13 cellular contexts compared by ENCODE assay signal in genomic region chr2:5690231-5690630, GRCh38. TPM values are rescaled to one million over a fixed set of nuclear protein-coding genes. Genes with fewer than 3 reads are reported as not detected.
DNase-seq lines count a peak whose midpoint lies in the region; ATAC-seq and TF ChIP-seq lines count a peak whose summit lies in the region.
"Had no signal": no experiment of that assay in that cellular context is flagged by ENCODE, and none has a peak within 500 bp of the region (broad histone marks: within the 10 kb centered on the region; RNA-seq: fewer than 3 reads in every experiment).

No MANE protein-coding gene starts in this region.

- H3K4ac ChIP-seq in mesendoderm (ENCODE audit: low read depth, low read length), result no peak overlapping the region

- no peak overlapping the region for H2AFZ ChIP-seq in MM.1S (ENCODE audit: low read length)

- no peak overlapping the region for H3K18ac ChIP-seq in mesendoderm (ENCODE audit: low read length)

- H3K4me1 ChIP-seq in HUES6 (ENCODE audit: control insufficient read depth, insufficient read depth, low read length) (peaks cover 7% of the 10 kb centered on the region), mesendoderm (ENCODE audit: control insufficient read depth, low read depth, low read length) (no peaks in the 10 kb centered on the region), MM.1S (ENCODE audit: low read length) (no peaks in the 10 kb centered on the region)

- no peaks in the 10 kb centered on the region for H3K9me2 ChIP-seq in MM.1S (replicated peaks; ENCODE audit: insufficient read depth, low read length)

- H3K4me1 Mint-ChIP-seq in activated CD8-positive, alpha-beta T cell treated with anti-CD3 and anti-CD28 coated beads for 36 hours (ENCODE audit: low read depth), result peaks cover 10% of the 10 kb centered on the region

- no peak overlapping the region for H3K4me3 Mint-ChIP-seq in activated CD8-positive, alpha-beta T cell treated with anti-CD3 and anti-CD28 coated beads for 36 hours

- in situ Hi-C loops in astrocyte of the cerebellum (cut with HindIII; ENCODE audit: low sequenced_read_pairs), result no loop called here

- TF ChIP-seq CTCF in AG04450 (IDR thresholded peaks at IDR 0.05; ENCODE audit: low read depth, low read length), result no peak
- no peak for TF ChIP-seq CTCF in astrocyte of the cerebellum (IDR thresholded peaks at IDR 0.05; ENCODE audit: low read depth, low read length, missing control alignments)
- no peak for TF ChIP-seq CTCF in MM.1S (IDR thresholded peaks at IDR 0.05; ENCODE audit: low read length)
- TF ChIP-seq CTCF in activated CD8-positive, alpha-beta T cell treated with anti-CD3 and anti-CD28 coated beads for 36 hours (IDR thresholded peaks at IDR 0.05), result no peak

- no peak overlapping the region for H4K5ac ChIP-seq in mesendoderm (ENCODE audit: low read length)

- H3K9me3 ChIP-seq in AG04450 (ENCODE audit: control insufficient read depth, insufficient read depth, low read length) (no peaks in the 10 kb centered on the region; the same call in 1 of the 2 replicates), HUES6 (ENCODE audit: control insufficient read depth, insufficient read depth, low read depth, low read length) (no peaks in the 10 kb centered on the region), MM.1S (replicated peaks; ENCODE audit: insufficient read depth, low read length) (no peaks in the 10 kb centered on the region)

- H3K9ac ChIP-seq in HUES6 (ENCODE audit: low read length) (peak overlapping the region; percentile 84), mesendoderm (ENCODE audit: low read length) (peak overlapping the region; percentile 90), MM.1S (ENCODE audit: low read length) (no peak overlapping the region)

- no peak overlapping the region for H4K8ac ChIP-seq in mesendoderm (ENCODE audit: low read depth, low read length)

- ATAC-seq in activated CD8-positive, alpha-beta T cell treated with anti-CD3 and anti-CD28 coated beads for 36 hours, result no peak
- ATAC-seq in HG03025 (IDR thresholded peaks at IDR 0.05; ENCODE audit: low FRiP score, unreplicated experiment), result no peak
- ATAC-seq: activated CD4-positive, CD25-positive, alpha-beta regulatory T cell treated with anti-CD3 and anti-CD28 coated beads, Interleukin-2, amount 50 U/mL, for 24 hours had no signal

- peak overlapping the region; percentile 2 for H3K4me2 ChIP-seq in mesendoderm (ENCODE audit: low read length)
- H3K4me2 ChIP-seq in MM.1S (ENCODE audit: low read depth, low read length), result no peak overlapping the region

- H2BK5ac ChIP-seq in mesendoderm (ENCODE audit: low read length), result no peak overlapping the region

- POLR2A ChIA-PET in AG04450 (lab: Yijun Ruan, JAX), result no interaction called here
- POLR2A ChIA-PET in activated CD8-positive, alpha-beta T cell treated with anti-CD3 and anti-CD28 coated beads for 36 hours (lab: Charles Lee), result no interaction called here

- no peaks in the 10 kb centered on the region for H3K36me3 ChIP-seq in HUES6 (ENCODE audit: control insufficient read depth, insufficient read depth, low read length)
- H3K36me3 ChIP-seq in mesendoderm (ENCODE audit: control insufficient read depth, insufficient read depth, low read length), result no peaks in the 10 kb centered on the region
- no peaks in the 10 kb centered on the region for H3K36me3 ChIP-seq in MM.1S (replicated peaks; ENCODE audit: insufficient read depth, low read length)

- peak overlapping the region; percentile 94 for H3K56ac ChIP-seq in mesendoderm (ENCODE audit: low read length)

- no peak overlapping the region for H2BK120ac ChIP-seq in mesendoderm (ENCODE audit: low read depth, low read length)

- H3K4me3 ChIP-seq in AG04450 (ENCODE audit: low read depth, low read length), result peak overlapping the region; percentile 78
- peak overlapping the region; percentile 91 for H3K4me3 ChIP-seq in HUES6 (ENCODE audit: low read depth, low read length)
- peak overlapping the region; percentile 69 for H3K4me3 ChIP-seq in astrocyte of the cerebellum (ENCODE audit: low read depth, low read length)
- H3K4me3 ChIP-seq in mesendoderm (ENCODE audit: low read length), result no peak overlapping the region
- H3K4me3 ChIP-seq in MM.1S (ENCODE audit: low read length), result no peak overlapping the region

- no peak overlapping the region for H2BK15ac ChIP-seq in mesendoderm (replicated peaks; ENCODE audit: low read depth)

- H3F3A ChIP-seq in MM.1S (ENCODE audit: insufficient read depth, low read length), result 0 out of 2 replicates have a peak, but pooled peaks cover 5% of the 10 kb centered on the region

- H3K23ac ChIP-seq in mesendoderm (ENCODE audit: low read length), result no peak overlapping the region

- peaks cover 45% of the 10 kb centered on the region for H3K27me3 Mint-ChIP-seq in activated CD8-positive, alpha-beta T cell treated with anti-CD3 and anti-CD28 coated beads for 36 hours

- H3K27me3 ChIP-seq in AG04450 (ENCODE audit: control insufficient read depth, insufficient read depth, low read length) (no peaks in the 10 kb centered on the region), HUES6 (ENCODE audit: control insufficient read depth, insufficient read depth, low read length) (peaks cover 18% of the 10 kb centered on the region), mesendoderm (ENCODE audit: insufficient read depth, low read length, poor library complexity) (no peaks in the 10 kb centered on the region), MM.1S (replicated peaks; ENCODE audit: insufficient read depth, low read length) (no peaks in the 10 kb centered on the region)

- H3K27ac Mint-ChIP-seq in activated CD8-positive, alpha-beta T cell treated with anti-CD3 and anti-CD28 coated beads for 36 hours, result no peak overlapping the region

- WGBS in mesendoderm (ENCODE audit: extremely low coverage, insufficient coverage, low lambda C conversion rate), result no CpG with 5 or more reads among the region's 6 CpGs

- peaks cover 3% of the 10 kb centered on the region for H3K79me1 ChIP-seq in mesendoderm (ENCODE audit: low read length)

- intact Hi-C loops in activated CD8-positive, alpha-beta T cell treated with anti-CD3 and anti-CD28 coated beads for 36 hours (cut with micrococcal nuclease), result no loop called here

- H4K20me1 ChIP-seq in MM.1S (ENCODE audit: insufficient read depth, low read length), result no peaks in the 10 kb centered on the region

- no peaks in the 10 kb centered on the region for H3K36me3 Mint-ChIP-seq in activated CD8-positive, alpha-beta T cell treated with anti-CD3 and anti-CD28 coated beads for 36 hours (ENCODE audit: low read depth)

- no peak overlapping the region for H2AK5ac ChIP-seq in mesendoderm (ENCODE audit: low read length)

- DNase-seq in AG04450 (ENCODE audit: low read depth, low spot score), result no peak
- DNase-seq in astrocyte of the cerebellum (ENCODE audit: low read depth), result no peak
- DNase-seq in mesendoderm, result peak; percentile 35
- no peak for DNase-seq in MM.1S
- no peak for DNase-seq in ecto neural progenitor cell (ENCODE audit: low spot score)
- DNase-seq in activated CD8-positive, alpha-beta T cell treated with anti-CD3 and anti-CD28 coated beads for 36 hours, result no peak
- DNase-seq: NCI-H774 had no signal

- H3K79me2 ChIP-seq in mesendoderm (ENCODE audit: control insufficient read depth, insufficient read depth, low read length) (peaks cover 18% of the 10 kb centered on the region), MM.1S (ENCODE audit: low read length) (no peaks in the 10 kb centered on the region)

- H3K9me3 Mint-ChIP-seq in activated CD8-positive, alpha-beta T cell treated with anti-CD3 and anti-CD28 coated beads for 36 hours, result no peaks in the 10 kb centered on the region

- CTCF ChIA-PET in AG04450 (lab: Charles Lee), result interaction anchor here (0.6 kb wide), 1 partner anchor 478 kb away, joined by 3 read pairs; no protein-coding TSS in a partner anchor
- CTCF ChIA-PET in activated CD8-positive, alpha-beta T cell treated with anti-CD3 and anti-CD28 coated beads for 36 hours (lab: Charles Lee), result no interaction called here

- H3K27ac ChIP-seq in AG04450 (ENCODE audit: low read depth, low read length), result no peak overlapping the region
- H3K27ac ChIP-seq in HUES6 (ENCODE audit: low read depth, low read length), result no peak overlapping the region
- no peak overlapping the region for H3K27ac ChIP-seq in mesendoderm (ENCODE audit: low read depth, low read length)
- no peak overlapping the region for H3K27ac ChIP-seq in MM.1S (ENCODE audit: low read length)

RNA-seq across cellular contexts. Expression of gene SOX11, which starts 2.0 kb away (rescaled TPM):
- polyA plus RNA-seq in AG04450 (2011; rRNA removed), result 2.3 and 2.8 TPM in 2 replicates
- 4.7 and 6.9 TPM in 2 replicates for polyA minus RNA-seq in AG04450 (2011; rRNA and poly(A)+ RNA removed)
- 9.9 TPM for polyA plus RNA-seq in mesendoderm (2013, experiment 1 of 2)
- 10.1 TPM for polyA plus RNA-seq in mesendoderm (2013, experiment 2 of 2)
- not detected for total RNA-seq in activated CD8-positive, alpha-beta T cell treated with anti-CD3 and anti-CD28 coated beads for 36 hours
- total RNA-seq: SK-MEL-5, subcutaneous adipose tissue had no signal
- polyA plus RNA-seq: esophagus had no signal

Comparison
In these comparisons a context has a peak if more than half of its experiments do, and no peak if none do; other contexts are left out.
1. H3K4me3 ChIP-seq: peak in AG04450 (single experiment), HUES6 (single experiment) and astrocyte of the cerebellum (single experiment); none in mesendoderm (single experiment) and MM.1S (single experiment).